ENCODE assay signal across 8 cellular contexts in the genomic region with DNA sequence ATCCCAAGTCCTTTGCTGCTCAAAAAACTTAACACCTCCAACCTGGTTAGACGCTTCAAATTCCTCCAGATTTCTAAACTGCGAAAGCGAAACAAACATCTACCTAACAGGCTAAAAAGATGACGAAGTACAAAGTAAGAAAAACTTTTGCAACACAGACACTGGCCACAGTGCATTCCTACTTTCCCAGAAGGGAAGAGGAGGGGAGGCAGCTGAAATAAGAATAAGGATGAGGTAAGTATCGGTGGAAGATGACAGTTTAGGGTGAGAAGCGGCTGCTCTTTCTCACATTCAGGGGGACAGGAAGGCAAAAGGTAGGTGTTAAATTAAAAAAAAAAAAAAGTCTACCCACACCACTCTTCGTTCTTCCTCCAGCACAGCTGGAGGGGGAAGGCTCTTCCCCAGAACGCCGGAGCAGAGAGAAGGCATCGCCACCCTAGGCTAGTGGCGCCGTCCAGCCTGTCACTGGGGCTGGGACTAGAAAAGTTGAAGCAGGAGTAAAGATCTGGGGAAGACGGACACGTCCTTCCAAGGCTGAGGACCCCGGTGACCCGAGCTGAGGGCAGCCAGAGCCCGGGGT. TPM values are rescaled to one million over a fixed set of nuclear protein-coding genes. Genes with fewer than 3 reads are reported as not detected.
A peak's percentile ranks its signal among the peaks of the same experiment; 100 is the strongest.
DNase-seq lines count a peak whose midpoint lies in the region; ATAC-seq, FAIRE-seq and TF ChIP-seq lines count a peak whose summit lies in the region.

No MANE protein-coding gene starts in this region.

- H3K27ac ChIP-seq in right lobe of liver (peak overlapping the region; percentile 79 to 90 (median 89)), thoracic aorta (peak overlapping the region; percentile 94 to 97)

- DNase-seq in A172 (ENCODE audit: low spot score) (peak; percentile 24), GM12891 (ENCODE audit: insufficient read length, low spot score) (no peak), OCI-M1 (lab: John Stamatoyannopoulos, UW) (peak; percentile 72), cerebellar cortex (ENCODE audit: low spot score) (peak; percentile 16), right lobe of liver (no peak), thoracic aorta (ENCODE audit: low spot score) (no peak), NCI-H1105 (lab: John Stamatoyannopoulos, UW) (no peak)

- TF ChIP-seq POLR2A in GM12891 (IDR thresholded peaks at IDR 0.05; ENCODE audit: low read depth, low read length) = no peak
- TF ChIP-seq POLR2A in right lobe of liver (IDR thresholded peaks at IDR 0.05) = peak; percentile 47

- ATAC-seq in HG02763 (IDR thresholded peaks at IDR 0.05; ENCODE audit: unreplicated experiment) = peak; percentile 10
- peak; percentile 28 to 56 (median 42) for ATAC-seq in right lobe of liver
- ATAC-seq in thoracic aorta (ENCODE audit: insufficient number of reproducible peaks, low FRiP score, low read depth) = no peak

- no peaks in the 10 kb centered on the region for H3K36me3 ChIP-seq in right lobe of liver
- no peaks in the 10 kb centered on the region for H3K36me3 ChIP-seq in thoracic aorta

- H3K4me3 ChIP-seq in right lobe of liver = peak overlapping the region; percentile 69 to 87 (median 82)
- H3K4me3 ChIP-seq in thoracic aorta = peak overlapping the region; percentile 90

- under 1% methylated on average over 16 of the region's 17 CpGs for WGBS in right lobe of liver (ENCODE audit: insufficient coverage, low coverage, low lambda C conversion rate, missing lambda C conversion rate)

- intact Hi-C loops in right lobe of liver (cut with DNase I) = loop anchor here in 1 of 2 donors (10.0 kb wide), 1 partner anchor 992 kb away; no protein-coding TSS in a partner anchor

- no peak for TF ChIP-seq CTCF in right lobe of liver (IDR thresholded peaks at IDR 0.05)
- TF ChIP-seq CTCF in thoracic aorta (IDR thresholded peaks at IDR 0.05) = no peak

- H3K27me3 ChIP-seq in right lobe of liver = no peaks in the 10 kb centered on the region
- no peaks in the 10 kb centered on the region for H3K27me3 ChIP-seq in thoracic aorta (replicated peaks; ENCODE audit: insufficient read depth)

- peak; percentile 65 for FAIRE-seq in GM12891 (lab: Jason Lieb, UNC)

- H3K9me3 ChIP-seq in right lobe of liver (no peaks in the 10 kb centered on the region), thoracic aorta (no peaks in the 10 kb centered on the region)

- peaks cover 0 to 8% (median 3%) of the 10 kb centered on the region in 4 donors for H3K4me1 ChIP-seq in right lobe of liver
- peaks cover 0 to 14% of the 10 kb centered on the region in 2 donors for H3K4me1 ChIP-seq in thoracic aorta (ENCODE audit: control insufficient read depth in 1 of 2, low read depth in 2 of 2)

TF ChIP-seq in GM12891, 5 proteins besides CTCF, POLR2A, EP300 and RAD21:
- TF ChIP-seq POU2F2 (IDR thresholded peaks at IDR 0.05; ENCODE audit: low read depth, low read length) (no peak), PAX5 (IDR thresholded peaks at IDR 0.05; ENCODE audit: insufficient read depth, low read length, severe bottlenecking) (no peak), SPI1 (IDR thresholded peaks at IDR 0.05; ENCODE audit: low read depth, low read length) (no peak), TAF1 (IDR thresholded peaks at IDR 0.05; ENCODE audit: low read depth, low read length) (no peak)

RNA-seq across cellular contexts. Expression of a gene that starts 0.9 kb away (rescaled TPM):
- total RNA-seq in A172 (2014; rRNA removed; shearing (Covaris generic)) = 28.5 and 49.6 TPM in 2 replicates
- polyA plus RNA-seq in GM12891 (2012; ENCODE audit: low read depth, missing spikeins) = 10.3 TPM
- total RNA-seq in right lobe of liver (100 to 1,000 TPM in 1 of 6 experiments, 10 to 100 TPM in 5; 16.0 to 106 (median 27.8) TPM), thoracic aorta (100 to 1,000 TPM in 1 of 2 donors, 10 to 100 TPM in 1; 63.1 to 156 TPM)

Comparison
In these comparisons a context has a peak if more than half of its experiments do, and no peak if none do; other contexts are left out.
1. DNase-seq: peak in A172 (single experiment), OCI-M1 (single experiment) and cerebellar cortex (single experiment); none in GM12891 (single experiment), right lobe of liver (0 of 3), thoracic aorta (single experiment) and NCI-H1105 (single experiment).